In the genomic region with DNA sequence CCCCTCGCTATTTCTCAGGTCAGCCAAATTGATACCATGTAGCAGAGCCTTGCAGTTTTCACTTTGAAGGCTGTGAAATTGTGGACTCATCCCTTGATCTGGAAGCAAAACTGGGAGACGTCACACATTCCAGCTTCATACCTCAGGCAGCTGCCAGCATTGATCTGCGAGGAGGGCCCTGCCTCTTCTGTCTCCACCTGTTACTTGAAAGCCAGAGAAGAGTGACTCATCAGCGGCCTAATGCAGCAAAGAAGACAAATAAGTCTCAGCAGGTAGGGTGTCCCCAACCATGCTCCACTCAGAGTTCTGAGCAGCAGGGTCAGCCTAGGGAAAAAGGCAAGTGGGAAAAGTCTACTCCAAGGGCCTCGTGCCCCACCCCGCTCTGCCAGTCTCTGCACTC, we compare ENCODE assay signal across 15 cellular contexts.
DNase-seq lines count a peak whose midpoint lies in the region; ATAC-seq and TF ChIP-seq lines count a peak whose summit lies in the region.
"Had no signal": no experiment of that assay in that cellular context is flagged by ENCODE, and none has a peak within 500 bp of the region (broad histone marks: within the 10 kb centered on the region; RNA-seq: fewer than 3 reads in every experiment).

No MANE protein-coding gene starts in this region.

- H3K9ac ChIP-seq in HCT116 (ENCODE audit: low read length) (no peak overlapping the region), colonic mucosa (ENCODE audit: low read depth in 2 of 2, low read length in 2 of 2) (no peak overlapping the region)

- peaks cover 0 to 15% of the 10 kb centered on the region in 2 experiments; a peak in 2 of 4 replicates for H3K9me3 ChIP-seq in HCT116 (ENCODE audit: control insufficient read depth in 1 of 2, insufficient read depth in 1 of 2, low read depth in 1 of 2, low read length in 2 of 2)
- H3K9me3 ChIP-seq in RWPE2 (ENCODE audit: severe bottlenecking), result no peaks in the 10 kb centered on the region
- H3K9me3 ChIP-seq in prostate gland, result no peaks in the 10 kb centered on the region
- no peaks in the 10 kb centered on the region for H3K9me3 ChIP-seq in colonic mucosa

- POLR2A ChIA-PET in HCT116 (lab: Charles Lee), result no interaction called here

- intact Hi-C loops in HCT116 (cut with micrococcal nuclease), result no loop called here
- intact Hi-C loops in prostate gland (cut with DNase I), result no loop called here
- intact Hi-C loops in colonic mucosa (cut with DNase I), result no loop called here

- no peak overlapping the region for H2AFZ ChIP-seq in HCT116 (ENCODE audit: low read depth, low read length, poor library complexity, severe bottlenecking)

- peaks cover 0 to 5% of the 10 kb centered on the region in 2 experiments; a peak in 2 of 4 replicates for H3K4me1 ChIP-seq in HCT116 (ENCODE audit: control insufficient read depth in 1 of 2, insufficient read depth in 2 of 2, low read length in 2 of 2)
- peaks cover 26% of the 10 kb centered on the region for H3K4me1 ChIP-seq in RWPE2 (ENCODE audit: insufficient read depth, poor library complexity, severe bottlenecking)
- no peaks in the 10 kb centered on the region for H3K4me1 ChIP-seq in prostate gland (replicated peaks)
- no peaks in the 10 kb centered on the region for H3K4me1 ChIP-seq in colonic mucosa

- H3K27me3 ChIP-seq in HCT116 (ENCODE audit: insufficient read depth, low read length) (no peaks in the 10 kb centered on the region), RWPE2 (ENCODE audit: insufficient read depth, poor library complexity, severe bottlenecking) (no peaks in the 10 kb centered on the region), prostate gland (replicated peaks; ENCODE audit: insufficient read depth) (no peaks in the 10 kb centered on the region), colonic mucosa (no peaks in the 10 kb centered on the region)

- ATAC-seq in HCT116 (peak; percentile 53; the same call in 1 of the 2 replicates), RWPE2 (ENCODE audit: low read depth) (peak; percentile 98)
- ATAC-seq: natural killer cell treated with Interleukin-12 subunit alpha and Interleukin-12 subunit beta and Interleukin-15 and Interleukin-18, amount 100 ng/mL, for 72 hours had no signal

- H3K9me2 ChIP-seq in HCT116 (ENCODE audit: insufficient read depth), result no peaks in the 10 kb centered on the region

- CTCF ChIA-PET in HCT116 (lab: Charles Lee), result no interaction called here

- peak; percentile 7 for DNase-seq in HCT116 (ENCODE audit: low read depth, low spot score)
- DNase-seq in RWPE2 (ENCODE audit: low spot score), result peak; percentile 85
- DNase-seq in iPS-NIHi11 (ENCODE audit: low spot score), result peak; percentile 27
- peak; percentile 9 for DNase-seq in prostate gland (ENCODE audit: low spot score)
- DNase-seq in SKM-1 (lab: John Stamatoyannopoulos, UW; ENCODE audit: unreplicated experiment), result no peak
- no peak for DNase-seq in NCI-H1417 (lab: John Stamatoyannopoulos, UW)
- DNase-seq in GOT3 (lab: John Stamatoyannopoulos, UW), result no peak
- DNase-seq in colonic mucosa, result no peak
- DNase-seq: activated CD4-positive, alpha-beta T cell treated with anti-CD3 and anti-CD28 coated beads, Interleukin-2, amount 50 U/mL, for 1 hour; aorta; kidney; MM.1S; NCI-H2171 treated with DMSO at 0.1 percent for 48 hours had no signal

- H3K4me3 ChIP-seq in HCT116 (replicated peaks in 1 of 2; ENCODE audit: low read depth in 1 of 2, low read length in 2 of 2) (no peak overlapping the region), RWPE2 (ENCODE audit: severe bottlenecking) (no peak overlapping the region), prostate gland (no peak overlapping the region), colonic mucosa (no peak overlapping the region)

- H4K20me1 ChIP-seq in HCT116 (ENCODE audit: insufficient read depth), result no peaks in the 10 kb centered on the region

- TF ChIP-seq CTCF in HCT116 (IDR thresholded peaks at IDR 0.05 in 2 of 3, conservative IDR thresholded peaks at IDR 0.05 in 1 of 3; ENCODE audit: borderline replicate concordance in 1 of 3, insufficient read depth in 1 of 3, low read depth in 2 of 3, low read length in 2 of 3) (no peak), RWPE2 (IDR thresholded peaks at IDR 0.05; ENCODE audit: poor library complexity, severe bottlenecking) (no peak), prostate gland (IDR thresholded peaks at IDR 0.05) (no peak), colonic mucosa (IDR thresholded peaks at IDR 0.05) (no peak)

- BruUV-seq in HCT116 (replicated peaks; lab: Mats Ljungman, UMichigan), result no TSS peak

- H3K27ac ChIP-seq in HCT116 (ENCODE audit: low read depth, low read length) (no peak overlapping the region), RWPE2 (ENCODE audit: poor library complexity, severe bottlenecking) (peak overlapping the region; percentile 2), prostate gland (no peak overlapping the region), colonic mucosa (no peak overlapping the region)
- H3K27ac ChIP-seq: HL-60 had no signal

- TF ChIP-seq RAD21 in HCT116 (IDR thresholded peaks at IDR 0.05; ENCODE audit: low read depth), result no peak

- TF ChIP-seq POLR2A in HCT116 (IDR thresholded peaks at IDR 0.05; ENCODE audit: borderline replicate concordance, extremely low read depth, insufficient read depth, insufficient read length) (no peak), prostate gland (IDR thresholded peaks at IDR 0.05) (no peak)

- no peak overlapping the region for H3K4me2 ChIP-seq in HCT116 (ENCODE audit: low read length)

- 68% methylated on average over 6 of the region's 6 CpGs for WGBS in prostate gland

- no peaks in the 10 kb centered on the region for H3K36me3 ChIP-seq in HCT116 (ENCODE audit: control insufficient read depth in 1 of 2, insufficient read depth in 2 of 2, low read length in 2 of 2)
- no peaks in the 10 kb centered on the region for H3K36me3 ChIP-seq in RWPE2 (ENCODE audit: low read depth)
- no peaks in the 10 kb centered on the region for H3K36me3 ChIP-seq in prostate gland
- H3K36me3 ChIP-seq in colonic mucosa, result no peaks in the 10 kb centered on the region

- RAD21 ChIA-PET in HCT116 (lab: Charles Lee; ENCODE audit: low non-redundant PET in 1 of 2, low total read pairs in 2 of 2, uncharacterized antibody in 2 of 2, unreplicated experiment in 2 of 2), result no interaction called here

- H3K79me2 ChIP-seq in HCT116 (ENCODE audit: insufficient read depth, low read length), result no peaks in the 10 kb centered on the region

TF ChIP-seq in HCT116, 20 proteins besides CTCF, POLR2A, EP300 and RAD21:
- TF ChIP-seq SP1 (IDR thresholded peaks at IDR 0.05; ENCODE audit: low read depth) (no peak), ZFX (IDR thresholded peaks at IDR 0.05) (no peak), EZH2 (IDR thresholded peaks at IDR 0.05) (no peak), CEBPB (IDR thresholded peaks at IDR 0.05; ENCODE audit: low read depth) (no peak), ZBTB33 (IDR thresholded peaks at IDR 0.05; ENCODE audit: extremely low read depth, insufficient replicate concordance, low read length) (no peak), FOSL1 (IDR thresholded peaks at IDR 0.05; ENCODE audit: low read depth) (no peak), ZNF274 (IDR thresholded peaks at IDR 0.05; ENCODE audit: low read depth, low read length) (no peak), SIN3A (IDR thresholded peaks at IDR 0.05; ENCODE audit: low read depth) (no peak)
TF ChIP-seq in HCT116: peak in this region for 0.

Comparison
In these comparisons a context has a peak if more than half of its experiments do, and no peak if none do; other contexts are left out.
1. DNase-seq: peak in HCT116 (single experiment), RWPE2 (single experiment), iPS-NIHi11 (single experiment) and prostate gland (single experiment); none in SKM-1 (single experiment), NCI-H1417 (0 of 3), GOT3 (single experiment) and colonic mucosa (single experiment).